8 cellular contexts compared by ENCODE assay signal in the genomic region with DNA sequence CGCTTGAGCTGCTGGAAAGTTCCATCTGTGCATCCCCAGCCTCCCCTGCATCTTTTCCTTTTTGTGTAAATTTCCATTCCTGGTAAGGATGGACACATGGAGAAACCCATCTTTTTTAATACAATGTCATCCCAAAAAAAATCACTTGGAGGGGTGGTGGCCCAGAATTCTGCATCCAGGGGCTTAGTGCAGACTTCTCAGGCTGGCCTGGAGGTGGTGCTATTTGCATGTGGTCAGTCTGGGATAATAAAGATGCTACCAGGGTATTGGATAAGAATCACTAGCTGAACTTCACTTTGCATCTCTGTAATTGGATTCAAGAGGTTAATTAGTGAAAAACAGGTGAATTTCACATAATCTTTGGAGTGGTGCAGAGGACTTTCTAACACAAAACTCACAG. TPM values are rescaled to one million over a fixed set of nuclear protein-coding genes. Genes with fewer than 3 reads are reported as not detected.
A peak's percentile ranks its signal among the peaks of the same experiment; 100 is the strongest.
DNase-seq lines count a peak whose midpoint lies in the region; ATAC-seq and TF ChIP-seq lines count a peak whose summit lies in the region.

No MANE protein-coding gene starts in this region.

- no peak overlapping the region for H3K4me2 ChIP-seq in PC-9

- no peak overlapping the region for H3K4me3 Mint-ChIP-seq in memory B cell

- H3K4me3 ChIP-seq in PC-9: no peak overlapping the region
- no peak overlapping the region for H3K4me3 ChIP-seq in breast epithelium
- no peak overlapping the region for H3K4me3 ChIP-seq in uterus

- POLR2A ChIA-PET in PC-9 (lab: Charles Lee; ENCODE audit: unreplicated experiment): no interaction called here

- H3K27ac ChIP-seq in PC-9 (no peak overlapping the region), breast epithelium (no peak overlapping the region), uterus (no peak overlapping the region)

- H2AFZ ChIP-seq in PC-9: no peak overlapping the region

- H3K27me3 Mint-ChIP-seq in memory B cell: peaks cover 2% of the 10 kb centered on the region

- H3K36me3 Mint-ChIP-seq in memory B cell: peaks cover 3% of the 10 kb centered on the region

- CTCF ChIA-PET in PC-9 (lab: Charles Lee): interaction anchor here (0.6 to 0.9 kb wide), 3 partner anchors 29 to 38 kb away, joined by 3 to 6 read pairs (median 4); no protein-coding TSS in a partner anchor

- TF ChIP-seq POLR2A in breast epithelium (IDR thresholded peaks at IDR 0.05): no peak
- TF ChIP-seq POLR2A in uterus (IDR thresholded peaks at IDR 0.05): no peak

- peaks cover 3% of the 10 kb centered on the region for H3K9me3 Mint-ChIP-seq in memory B cell

- H3K9me2 ChIP-seq in PC-9 (ENCODE audit: insufficient read depth): no peaks in the 10 kb centered on the region

- H3K4me1 ChIP-seq in PC-9 (replicated peaks; ENCODE audit: insufficient read depth) (peaks cover 6% of the 10 kb centered on the region), breast epithelium (no peaks in the 10 kb centered on the region), uterus (no peaks in the 10 kb centered on the region)

- H3K27ac Mint-ChIP-seq in memory B cell: peak overlapping the region; percentile 89

- no peaks in the 10 kb centered on the region for H3K9me3 ChIP-seq in PC-9 (ENCODE audit: insufficient read depth, low read depth)
- no peaks in the 10 kb centered on the region for H3K9me3 ChIP-seq in breast epithelium
- H3K9me3 ChIP-seq in uterus: no peaks in the 10 kb centered on the region

- H3K79me2 ChIP-seq in PC-9 (ENCODE audit: low read depth): 0 out of 2 replicates have a peak, but pooled peaks cover 4% of the 10 kb centered on the region

- H3K36me3 ChIP-seq in PC-9 (ENCODE audit: low read depth) (no peaks in the 10 kb centered on the region), breast epithelium (no peaks in the 10 kb centered on the region), uterus (no peaks in the 10 kb centered on the region)

- ATAC-seq in memory B cell (ENCODE audit: low read depth) (no peak), HG03045 (IDR thresholded peaks at IDR 0.05; ENCODE audit: unreplicated experiment) (no peak), GM21515 (IDR thresholded peaks at IDR 0.05; ENCODE audit: unreplicated experiment) (no peak)

- no TSS peak for BruUV-seq in PC-9 (replicated peaks; lab: Mats Ljungman, UMichigan)

- no peaks in the 10 kb centered on the region for H4K20me1 ChIP-seq in PC-9 (ENCODE audit: insufficient read depth)

- H3F3A ChIP-seq in PC-9 (ENCODE audit: insufficient read depth, low read depth): peaks cover 13% of the 10 kb centered on the region; the same call in 1 of the 2 replicates

- no peaks in the 10 kb centered on the region for H3K27me3 ChIP-seq in PC-9 (ENCODE audit: insufficient read depth, low read depth)
- H3K27me3 ChIP-seq in breast epithelium: no peaks in the 10 kb centered on the region
- H3K27me3 ChIP-seq in uterus: no peaks in the 10 kb centered on the region

- DNase-seq in COR-L47 (lab: John Stamatoyannopoulos, UW) (peak; percentile 13), HCEC 1CT (peak; percentile 63), PC-9 (peak in 1 of 2 experiments; percentile 27), breast epithelium (ENCODE audit: low spot score in 2 of 2) (no peak), memory B cell (ENCODE audit: low spot score in 2 of 2) (no peak), uterus (peak in 1 of 2 donors; percentile 17)

- H3K4me1 Mint-ChIP-seq in memory B cell: peaks cover 36% of the 10 kb centered on the region

- TF ChIP-seq CTCF in PC-9 (conservative IDR thresholded peaks at IDR 0.05): peak; percentile 77
- peak in 2 of 3 donors; percentile 50 to 64 for TF ChIP-seq CTCF in breast epithelium (IDR thresholded peaks at IDR 0.05)
- TF ChIP-seq CTCF in uterus (IDR thresholded peaks at IDR 0.05): peak; percentile 45 to 67 (median 55)

- intact Hi-C loops in PC-9 (cut with micrococcal nuclease; ENCODE audit: unreplicated experiment) (no loop called here), breast epithelium (cut with DNase I; ENCODE audit: low total_unique reads) (no loop called here), uterus (cut with DNase I; ENCODE audit: low total_unique reads) (loop anchor here (5.0 kb wide), 1 partner anchor 328 kb away; no protein-coding TSS in a partner anchor)

RNA-seq across cellular contexts. Expression of gene ZSCAN2, which starts 1.8 kb away (rescaled TPM):
- total RNA-seq in PC-9 (2021) (9.7 and 11.3 TPM in 2 replicates), breast epithelium (10 to 100 TPM in 2 of 3 donors, 1 to 10 TPM in 1; 7.8 to 14.8 (median 14.4) TPM), uterus (10 to 100 TPM in 1 of 4 donors, 1 to 10 TPM in 2, under 1 TPM in 1; 0.59 to 30.0 (median 5.3) TPM)

RNA-seq across cellular contexts. Expression of gene WDR73, which starts 55.1 kb away (rescaled TPM):
- total RNA-seq in PC-9 (2021) (22.9 and 29.5 TPM in 2 replicates), breast epithelium (10 to 100 TPM; 13.8 to 35.0 (median 30.8) TPM), uterus (10 to 100 TPM; 14.4 to 54.3 (median 39.3) TPM)

RNA-seq across cellular contexts. Expression of gene NMB, which starts 59.0 kb away (rescaled TPM):
- total RNA-seq in PC-9 (2021) (66.7 and 77.1 TPM in 2 replicates), breast epithelium (10 to 100 TPM; 13.8 to 26.9 (median 15.7) TPM), uterus (10 to 100 TPM in 1 of 4 donors, 1 to 10 TPM in 3; 3.1 to 10.5 (median 7.4) TPM)

Comparison
In these comparisons a context has a peak if more than half of its experiments do, and no peak if none do; other contexts are left out.
1. DNase-seq: peak in COR-L47 (single experiment) and HCEC 1CT (single experiment); none in breast epithelium (0 of 2) and memory B cell (0 of 2).
2. Peak in every context shown above with its lines, with median percentiles within 50 percentile points of each other: CTCF ChIP-seq.